ENCODE assay signal across 10 cellular contexts in the genomic region with DNA sequence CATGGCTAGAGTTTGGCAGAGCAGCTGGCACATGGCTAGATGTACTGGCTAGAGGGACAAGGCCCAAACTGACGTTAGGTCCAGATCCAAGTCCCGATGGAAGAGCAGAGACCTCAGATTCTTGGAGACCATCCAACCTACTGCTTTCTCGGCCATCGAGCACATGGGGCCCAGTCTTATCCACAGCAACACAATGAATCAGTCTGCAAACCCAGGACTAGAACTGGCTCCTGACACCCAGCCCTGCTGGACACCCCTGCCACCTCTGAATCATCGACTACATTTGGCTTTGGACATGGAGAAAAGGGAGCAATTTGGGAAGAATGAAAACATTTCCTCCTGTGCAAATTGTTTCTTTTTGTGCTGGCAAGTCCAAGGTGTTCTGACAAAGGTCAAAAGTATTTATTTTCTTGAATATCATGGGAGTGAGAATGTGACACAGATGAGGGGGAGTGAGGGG. TPM values are rescaled to one million over a fixed set of nuclear protein-coding genes. Genes with fewer than 3 reads are reported as not detected.
DNase-seq lines count a peak whose midpoint lies in the region; ATAC-seq, FAIRE-seq and TF ChIP-seq lines count a peak whose summit lies in the region.
"Had no signal": no experiment of that assay in that cellular context is flagged by ENCODE, and none has a peak within 500 bp of the region (broad histone marks: within the 10 kb centered on the region; RNA-seq: fewer than 3 reads in every experiment).

No MANE protein-coding gene starts in this region.

- intact Hi-C loops in K562 (cut with micrococcal nuclease) = no loop called here
- intact Hi-C loops in upper lobe of right lung (cut with DNase I) = loop anchor here (10.0 kb wide), 1 partner anchor 177 kb away; no protein-coding TSS in a partner anchor

- no peaks in the 10 kb centered on the region for H3K9me1 ChIP-seq in K562 (ENCODE audit: control insufficient read depth, insufficient read depth, low read length)

- H3K27me3 Mint-ChIP-seq in stimulated activated naive B cell treated with anti-CD40 and anti-IgM and Interleukin-4, amounts not matched to agents 10 μg/mL and 1 μg/mL and 100 μg/mL, for 72 hours = peaks cover 6 to 7% of the 10 kb centered on the region in 2 donors

- DNase-seq in HT1080 (ENCODE audit: low read depth) (peak; percentile 44), K562 (ENCODE audit: extremely low read depth in 1 of 4, low spot score in 3 of 4) (peak in 1 of 4 experiments; percentile 13), iris pigment epithelial cell (ENCODE audit: low read depth) (peak; percentile 23), upper lobe of right lung (no peak), NCI-H524 (lab: John Stamatoyannopoulos, UW) (no peak), DMS114 treated with DMSO at 0.1 percent for 48 hours (lab: John Stamatoyannopoulos, UW; ENCODE audit: unreplicated experiment) (no peak)
- DNase-seq in stimulated activated naive B cell treated with anti-CD40 and anti-IgM and Interleukin-4, amounts not matched to agents 10 μg/mL and 1 μg/mL and 100 μg/mL, for 72 hours = no peak
- DNase-seq: activated CD4-positive, alpha-beta T cell treated with anti-CD3 and anti-CD28 coated beads, Interleukin-2, amount 50 U/mL, for 48 hours; amniotic stem cell had no signal

- TF ChIP-seq POLR2A in K562 (conservative IDR thresholded peaks at IDR 0.05) = no peak

- no peak overlapping the region for H3K27ac Mint-ChIP-seq in stimulated activated naive B cell treated with anti-CD40 and anti-IgM and Interleukin-4, amounts not matched to agents 10 μg/mL and 1 μg/mL and 100 μg/mL, for 72 hours
- H3K27ac Mint-ChIP-seq: natural killer cell treated with Interleukin-12 subunit alpha and Interleukin-12 subunit beta and Interleukin-15 and Interleukin-18, amount 100 ng/mL, for 72 hours had no signal

- WGBS in K562 (ENCODE audit: insufficient coverage, low coverage, missing lambda C conversion rate) = 7% methylated on average over 5 of the region's 5 CpGs

- H3K4me1 ChIP-seq in K562 (replicated peaks in 1 of 2; ENCODE audit: control insufficient read depth in 2 of 2, insufficient read depth in 2 of 2, low read length in 2 of 2) (no peaks in the 10 kb centered on the region; a peak in 2 of 5 replicates), upper lobe of right lung (no peaks in the 10 kb centered on the region)

- H4K20me1 ChIP-seq in K562 (replicated peaks; ENCODE audit: control insufficient read depth, insufficient read depth, low read length) = no peaks in the 10 kb centered on the region

- in situ Hi-C loops in K562 (cut with MboI) = loop anchor here (10.0 kb wide), 1 partner anchor 117 kb away; a partner anchor contains a TSS

- H3K9ac ChIP-seq in K562 (ENCODE audit: insufficient read depth in 1 of 2, low read depth in 2 of 2, low read length in 2 of 2) = no peak overlapping the region; a peak in 1 of 4 replicates

- CTCF ChIA-PET in K562 (lab: Yijun Ruan, JAX; ENCODE audit: low intra/inter-chr PET ratio) = no interaction called here

- H3K9me3 ChIP-seq in K562 (replicated peaks; ENCODE audit: control insufficient read depth, insufficient read depth, low read depth, low read length) = no peaks in the 10 kb centered on the region
- no peaks in the 10 kb centered on the region for H3K9me3 ChIP-seq in upper lobe of right lung

- no peak overlapping the region for H3K4me3 ChIP-seq in K562
- no peak overlapping the region for H3K4me3 ChIP-seq in upper lobe of right lung

- no peaks in the 10 kb centered on the region for H3K79me2 ChIP-seq in K562 (ENCODE audit: control insufficient read depth, insufficient read depth, low read length)

- FAIRE-seq in K562 (lab: Jason Lieb, UNC) = no peak

- peaks cover 5 to 8% of the 10 kb centered on the region in 2 donors for H3K9me3 Mint-ChIP-seq in stimulated activated naive B cell treated with anti-CD40 and anti-IgM and Interleukin-4, amounts not matched to agents 10 μg/mL and 1 μg/mL and 100 μg/mL, for 72 hours
- H3K9me3 Mint-ChIP-seq: natural killer cell treated with Interleukin-12 subunit alpha and Interleukin-12 subunit beta and Interleukin-15 and Interleukin-18, amount 100 ng/mL, for 72 hours had no signal

- peak overlapping the region; percentile 79 for H2AFZ ChIP-seq in K562 (ENCODE audit: low read depth, low read length)

- POLR2A ChIA-PET in K562 (lab: Yijun Ruan, JAX) = interaction anchor here (0.6 to 0.8 kb wide), 2 partner anchors 46 to 76 kb away, joined by 3 read pairs; no protein-coding TSS in a partner anchor

- TF ChIP-seq CTCF in K562 (IDR thresholded peaks at IDR 0.05 in 2 of 3, conservative IDR thresholded peaks at IDR 0.05 in 1 of 3; ENCODE audit: insufficient read depth in 2 of 3, low read depth in 1 of 3, low read length in 3 of 3) (no peak), upper lobe of right lung (IDR thresholded peaks at IDR 0.05) (no peak)

- no peak overlapping the region for H3K27ac ChIP-seq in K562 (ENCODE audit: extremely low read depth, low read depth, low read length)
- H3K27ac ChIP-seq in upper lobe of right lung = no peak overlapping the region

- H3K27me3 ChIP-seq in K562 (ENCODE audit: control insufficient read depth in 2 of 2, insufficient read depth in 2 of 2, low read length in 2 of 2) = no peaks in the 10 kb centered on the region; a peak in 1 of 5 replicates
- H3K27me3 ChIP-seq in upper lobe of right lung = no peaks in the 10 kb centered on the region

- H3K4me2 ChIP-seq in K562 (ENCODE audit: insufficient read depth, low read length) = no peak overlapping the region

- no peak for TF ChIP-seq RAD21 in K562 (CRISPR knock-in tag; conservative IDR thresholded peaks at IDR 0.05 in 1 of 2, IDR thresholded peaks at IDR 0.05 in 1 of 2)

- no peak overlapping the region for H3K4me3 Mint-ChIP-seq in stimulated activated naive B cell treated with anti-CD40 and anti-IgM and Interleukin-4, amounts not matched to agents 10 μg/mL and 1 μg/mL and 100 μg/mL, for 72 hours
- H3K4me3 Mint-ChIP-seq: natural killer cell treated with Interleukin-12 subunit alpha and Interleukin-12 subunit beta and Interleukin-15 and Interleukin-18, amount 100 ng/mL, for 72 hours had no signal

- ATAC-seq in K562 (no peak), upper lobe of right lung (peak; percentile 14)
- no peak for ATAC-seq in stimulated activated naive B cell treated with anti-CD40 and anti-IgM and Interleukin-4, amounts not matched to agents 10 μg/mL and 1 μg/mL and 100 μg/mL, for 72 hours (replicated peaks)
- ATAC-seq: natural killer cell treated with Interleukin-12 subunit alpha and Interleukin-12 subunit beta and Interleukin-15 and Interleukin-18, amount 100 ng/mL, for 72 hours had no signal

- no peak for TF ChIP-seq EP300 in K562 (IDR thresholded peaks at IDR 0.05; ENCODE audit: low read length)

- no peaks in the 10 kb centered on the region for H3K36me3 ChIP-seq in K562 (ENCODE audit: control insufficient read depth, insufficient read depth, low read length)
- H3K36me3 ChIP-seq in upper lobe of right lung = no peaks in the 10 kb centered on the region

- H3K36me3 Mint-ChIP-seq in stimulated activated naive B cell treated with anti-CD40 and anti-IgM and Interleukin-4, amounts not matched to agents 10 μg/mL and 1 μg/mL and 100 μg/mL, for 72 hours = peaks cover 1 to 3% of the 10 kb centered on the region in 2 donors
- H3K36me3 Mint-ChIP-seq: natural killer cell treated with Interleukin-12 subunit alpha and Interleukin-12 subunit beta and Interleukin-15 and Interleukin-18, amount 100 ng/mL, for 72 hours had no signal

- peaks cover 3 to 16% of the 10 kb centered on the region in 2 donors for H3K4me1 Mint-ChIP-seq in stimulated activated naive B cell treated with anti-CD40 and anti-IgM and Interleukin-4, amounts not matched to agents 10 μg/mL and 1 μg/mL and 100 μg/mL, for 72 hours

- BruUV-seq in K562 (replicated peaks; lab: Mats Ljungman, UMichigan) = no TSS peak

RNA-seq across cellular contexts. Expression of a gene that starts 23.9 kb away (rescaled TPM):
- 78.0 and 139 TPM in 2 replicates for total RNA-seq in HT1080 (2014; rRNA removed; shearing (Covaris generic))
- 226 and 262 TPM in 2 replicates for polyA plus RNA-seq in HT1080 (2015; cell fraction: cytosol; rRNA removed)
- 168 and 178 TPM in 2 replicates for polyA plus RNA-seq in HT1080 (2015; cell fraction: nucleus; rRNA removed)
- 25.3 and 55.8 TPM in 2 replicates for total RNA-seq in K562 (2011; cell fraction: chromatin; rRNA removed; ENCODE audit: low replicate concordance)
- 18.7 and 19.3 TPM in 2 replicates for total RNA-seq in K562 (2011; cell fraction: nucleolus; rRNA removed)
- total RNA-seq in K562 (2011; cell fraction: nucleoplasm; rRNA removed) = 38.6 and 71.2 TPM in 2 replicates
- total RNA-seq in K562 (2014; rRNA removed) (60.6 and 70.0 TPM in 2 replicates), K562 (2014; rRNA removed; fragmentation: Illumina TruSeq; extraction: Trizol) (96.1 and 109 TPM in 2 replicates), K562 (2015; rRNA removed; fragmentation: Illumina TruSeq; extraction: Trizol) (83.8 and 90.4 TPM in 2 replicates), K562 (2021) (178 and 180 TPM in 2 replicates), upper lobe of right lung (185 TPM)
- polyA plus RNA-seq in K562 (2011; rRNA removed) (67.3 and 93.0 TPM in 2 replicates), K562 (2014; fragmentation: Illumina TruSeq; extraction: Trizol) (166 and 185 TPM in 2 replicates), K562 (2014; fragmentation: Nextera tagmentation; extraction: Ambion mirVana) (100 to 1,000 TPM; 106 to 124 TPM), K562 (2014; rRNA removed) (78.1 and 78.3 TPM in 2 replicates)
- 28.7 and 49.4 TPM in 2 replicates for polyA plus RNA-seq in K562 (2011; cell fraction: cytosol; rRNA removed)
- polyA plus RNA-seq in K562 (2011; cell fraction: nucleus; rRNA removed) = 22.9 and 33.5 TPM in 2 replicates
- 138 and 141 TPM in 2 replicates for polyA plus RNA-seq in K562 (2012)
- polyA minus RNA-seq in K562 (2011; rRNA and poly(A)+ RNA removed) = 67.1 and 73.1 TPM in 2 replicates
- polyA minus RNA-seq in K562 (2011; cell fraction: cytosol; rRNA and poly(A)+ RNA removed) = 41.1 and 51.6 TPM in 2 replicates
- 14.5 and 26.2 TPM in 2 replicates for polyA minus RNA-seq in K562 (2011; cell fraction: nucleus; rRNA and poly(A)+ RNA removed)

RNA-seq across cellular contexts. Expression of a gene that starts 48.3 kb away (rescaled TPM):
- total RNA-seq in HT1080 (2014; rRNA removed; shearing (Covaris generic)) = 7.4 and 8.0 TPM in 2 replicates
- 6.8 and 8.7 TPM in 2 replicates for polyA plus RNA-seq in HT1080 (2015; cell fraction: cytosol; rRNA removed)
- 232 and 306 TPM in 2 replicates for polyA plus RNA-seq in HT1080 (2015; cell fraction: nucleus; rRNA removed)
- total RNA-seq in K562 (2011; cell fraction: chromatin; rRNA removed; ENCODE audit: low replicate concordance) = 609 and 822 TPM in 2 replicates
- 341 and 348 TPM in 2 replicates for total RNA-seq in K562 (2011; cell fraction: nucleolus; rRNA removed)
- total RNA-seq in K562 (2011; cell fraction: nucleoplasm; rRNA removed) = 412 and 472 TPM in 2 replicates
- total RNA-seq in K562 (2014; rRNA removed) = 15.8 and 22.2 TPM in 2 replicates
- total RNA-seq in K562 (2014; rRNA removed; fragmentation: Illumina TruSeq; extraction: Trizol) = 12.6 and 13.8 TPM in 2 replicates
- 12.2 and 12.9 TPM in 2 replicates for total RNA-seq in K562 (2015; rRNA removed; fragmentation: Illumina TruSeq; extraction: Trizol)
- total RNA-seq in K562 (2021) = 38.8 and 48.2 TPM in 2 replicates
- 64.2 and 78.4 TPM in 2 replicates for polyA plus RNA-seq in K562 (2011; rRNA removed)
- 39.8 and 42.7 TPM in 2 replicates for polyA plus RNA-seq in K562 (2011; cell fraction: cytosol; rRNA removed)
- polyA plus RNA-seq in K562 (2011; cell fraction: nucleus; rRNA removed) = 277 and 391 TPM in 2 replicates
- polyA plus RNA-seq in K562 (2012) = 39.2 and 228 TPM in 2 replicates
- 43.8 and 48.8 TPM in 2 replicates for polyA plus RNA-seq in K562 (2014; fragmentation: Illumina TruSeq; extraction: Trizol)
- polyA plus RNA-seq in K562 (2014; fragmentation: Nextera tagmentation; extraction: Ambion mirVana) = 1 to 10 TPM; 6.0 to 7.2 TPM
- polyA plus RNA-seq in K562 (2014; rRNA removed) = 89.7 and 90.3 TPM in 2 replicates
- 19.6 and 23.4 TPM in 2 replicates for polyA minus RNA-seq in K562 (2011; rRNA and poly(A)+ RNA removed)
- 7.3 and 13.4 TPM in 2 replicates for polyA minus RNA-seq in K562 (2011; cell fraction: cytosol; rRNA and poly(A)+ RNA removed)
- 52.9 and 54.2 TPM in 2 replicates for polyA minus RNA-seq in K562 (2011; cell fraction: nucleus; rRNA and poly(A)+ RNA removed)
- 46.4 TPM for total RNA-seq in upper lobe of right lung

RNA-seq across cellular contexts. Expression of a gene that starts 51.2 kb away (rescaled TPM):
- not detected in 2 replicates for total RNA-seq in HT1080 (2014; rRNA removed; shearing (Covaris generic))
- polyA plus RNA-seq in HT1080 (2015; cell fraction: cytosol; rRNA removed) = not detected in 2 replicates
- not detected in 2 replicates for polyA plus RNA-seq in HT1080 (2015; cell fraction: nucleus; rRNA removed)
- not detected in 2 replicates for total RNA-seq in K562 (2011; cell fraction: chromatin; rRNA removed; ENCODE audit: low replicate concordance)
- total RNA-seq in K562 (2011; cell fraction: nucleolus; rRNA removed) = not detected in 2 replicates
- total RNA-seq in K562 (2011; cell fraction: nucleoplasm; rRNA removed) = not detected in 2 replicates
- total RNA-seq in K562 (2014; rRNA removed) (not detected in 2 replicates), K562 (2014; rRNA removed; fragmentation: Illumina TruSeq; extraction: Trizol) (not detected in 2 replicates), K562 (2015; rRNA removed; fragmentation: Illumina TruSeq; extraction: Trizol) (not detected in 2 replicates), K562 (2021) (not detected in 2 replicates), upper lobe of right lung (3.2 TPM)
- polyA plus RNA-seq in K562 (2011; rRNA removed) (not detected in 2 replicates), K562 (2014; fragmentation: Illumina TruSeq; extraction: Trizol) (not detected in 2 replicates), K562 (2014; fragmentation: Nextera tagmentation; extraction: Ambion mirVana) (not detected), K562 (2014; rRNA removed) (0.01 and 0.04 TPM in 2 replicates)
- 0.01 TPM in 1 of 2 replicates, not detected in the other for polyA plus RNA-seq in K562 (2011; cell fraction: cytosol; rRNA removed)
- not detected in 2 replicates for polyA plus RNA-seq in K562 (2011; cell fraction: nucleus; rRNA removed)
- 0.03 TPM in 1 of 2 replicates, not detected in the other for polyA plus RNA-seq in K562 (2012)
- not detected in 2 replicates for polyA minus RNA-seq in K562 (2011; rRNA and poly(A)+ RNA removed)
- polyA minus RNA-seq in K562 (2011; cell fraction: cytosol; rRNA and poly(A)+ RNA removed) = not detected in 2 replicates
- polyA minus RNA-seq in K562 (2011; cell fraction: nucleus; rRNA and poly(A)+ RNA removed) = not detected in 2 replicates
- total RNA-seq: natural killer cell treated with Interleukin-12 subunit alpha and Interleukin-12 subunit beta and Interleukin-15 and Interleukin-18, amount 100 ng/mL, for 72 hours had no signal

Comparison
In these comparisons a context has a peak if more than half of its experiments do, and no peak if none do; other contexts are left out.
1. DNase-seq: peak in HT1080 (single experiment) and iris pigment epithelial cell (single experiment); none in upper lobe of right lung (single experiment), NCI-H524 (0 of 2), DMS114 treated with DMSO at 0.1 percent for 48 hours (single experiment) and stimulated activated naive B cell treated with anti-CD40 and anti-IgM and Interleukin-4, amounts not matched to agents 10 μg/mL and 1 μg/mL and 100 μg/mL, for 72 hours (single experiment).